Comparison of ENCODE assay signal across 9 cellular contexts in genomic region chr16:10180771-10181163, GRCh38. TPM values are rescaled to one million over a fixed set of nuclear protein-coding genes. Genes with fewer than 3 reads are reported as not detected.
DNase-seq lines count a peak whose midpoint lies in the region; ATAC-seq and TF ChIP-seq lines count a peak whose summit lies in the region.
"Had no signal": no experiment of that assay in that cellular context is flagged by ENCODE, and none has a peak within 500 bp of the region (broad histone marks: within the 10 kb centered on the region; RNA-seq: fewer than 3 reads in every experiment).

No MANE protein-coding gene starts in this region.

- H3K4me1 Mint-ChIP-seq in brain: peaks cover 20% of the 10 kb centered on the region

- H3K9me3 ChIP-seq in HUES6 (ENCODE audit: control insufficient read depth, insufficient read depth, low read depth, low read length): no peaks in the 10 kb centered on the region
- H3K9me3 ChIP-seq in liver (ENCODE audit: control insufficient read depth in 4 of 4, low read length in 3 of 4): no peaks in the 10 kb centered on the region
- no peaks in the 10 kb centered on the region for H3K9me3 ChIP-seq in thyroid gland

- H3K36me3 Mint-ChIP-seq in brain: no peaks in the 10 kb centered on the region

- peaks cover 62% of the 10 kb centered on the region for H3K27me3 Mint-ChIP-seq in brain

- H3K4me1 ChIP-seq in HUES6 (ENCODE audit: control insufficient read depth, insufficient read depth, low read length): peaks cover 6% of the 10 kb centered on the region; the same call in 1 of the 2 replicates
- peaks cover 14 to 29% (median 25%) of the 10 kb centered on the region in 4 donors for H3K4me1 ChIP-seq in liver (ENCODE audit: control insufficient read depth in 4 of 4, insufficient read depth in 4 of 4, low read length in 3 of 4)
- peaks cover 20 to 28% of the 10 kb centered on the region in 2 donors for H3K4me1 ChIP-seq in thyroid gland

- H3K27me3 ChIP-seq in HUES6 (ENCODE audit: control insufficient read depth, insufficient read depth, low read length) (peaks cover 89% of the 10 kb centered on the region), liver (ENCODE audit: control insufficient read depth in 4 of 4, insufficient read depth in 4 of 4, low read length in 3 of 4) (peaks cover 4 to 14% (median 7%) of the 10 kb centered on the region in 4 donors), thyroid gland (peaks cover 6% of the 10 kb centered on the region)

- H3K36me3 ChIP-seq in HUES6 (ENCODE audit: control insufficient read depth, insufficient read depth, low read length) (no peaks in the 10 kb centered on the region), liver (ENCODE audit: control insufficient read depth in 4 of 4, insufficient read depth in 3 of 4, low read depth in 1 of 4, low read length in 3 of 4) (no peaks in the 10 kb centered on the region), thyroid gland (no peaks in the 10 kb centered on the region)

- peak overlapping the region; percentile 84 to 89 (median 86) for H3K4me3 Mint-ChIP-seq in brain

- WGBS in liver: 6% methylated on average over 24 of the region's 24 CpGs
- WGBS in thyroid gland, 2 donors: 3 to 5% methylated on average over 11 to 15 of the region's 24 CpGs

- no peak overlapping the region for H3K27ac ChIP-seq in HUES6 (ENCODE audit: low read depth, low read length)
- no peak overlapping the region for H3K27ac ChIP-seq in liver (ENCODE audit: low read depth in 1 of 2, low read length in 2 of 2)
- no peak overlapping the region for H3K27ac ChIP-seq in thyroid gland

- peak overlapping the region; percentile 63 for H3K4me3 ChIP-seq in HUES6 (ENCODE audit: low read depth, low read length)
- no peak overlapping the region for H3K4me3 ChIP-seq in liver (ENCODE audit: low read depth in 1 of 3, low read length in 3 of 3)
- peak overlapping the region in 1 of 3 donors; percentile 26 for H3K4me3 ChIP-seq in thyroid gland (replicated peaks in 1 of 3)

- TF ChIP-seq RAD21 in liver (IDR thresholded peaks at IDR 0.05): peak in 1 of 2 donors; percentile 26

- intact Hi-C loops in thyroid gland (cut with DNase I): loop anchor here (10.0 kb wide), 3 partner anchors 536 to 1016 kb away; no protein-coding TSS in a partner anchor

- TF ChIP-seq CTCF in brain (conservative IDR thresholded peaks at IDR 0.05): peak in 1 of 2 experiments; percentile 57
- peak; percentile 4 for TF ChIP-seq CTCF in liver (IDR thresholded peaks at IDR 0.05; ENCODE audit: low read depth, low read length, missing input control)
- peak in 4 of 6 experiments; percentile 15 to 40 (median 30) for TF ChIP-seq CTCF in thyroid gland (IDR thresholded peaks at IDR 0.05)

- peak overlapping the region in 4 of 5 experiments; percentile 46 to 78 (median 72) for H3K27ac Mint-ChIP-seq in brain
- H3K27ac Mint-ChIP-seq: stimulated activated naive CD8-positive, alpha-beta T cell treated with anti-CD3 and anti-CD28 coated beads, Interleukin-15, Interleukin-2, amounts not matched to agents 100 ng/mL and 50 ng/mL, for 24 hours had no signal

- ATAC-seq in GM19395 (IDR thresholded peaks at IDR 0.05; ENCODE audit: unreplicated experiment): no peak

- H3K9ac ChIP-seq in HUES6 (ENCODE audit: low read length) (no peak overlapping the region), liver (ENCODE audit: low read depth in 1 of 2, low read length in 2 of 2) (no peak overlapping the region)

- H3K9me3 Mint-ChIP-seq in brain: peaks cover 0 to 7% (median 3%) of the 10 kb centered on the region in 5 experiments
- H3K9me3 Mint-ChIP-seq: stimulated activated naive CD8-positive, alpha-beta T cell treated with anti-CD3 and anti-CD28 coated beads, Interleukin-15, Interleukin-2, amounts not matched to agents 100 ng/mL and 50 ng/mL, for 24 hours had no signal

- no peak for TF ChIP-seq POLR2A in thyroid gland (IDR thresholded peaks at IDR 0.05)

- peak; percentile 29 for DNase-seq in AG08396 (ENCODE audit: low spot score)
- DNase-seq in thyroid gland: peak; percentile 44 to 49
- DNase-seq in NCI-H510A (lab: John Stamatoyannopoulos, UW): no peak
- no peak for DNase-seq in mucosa of gallbladder (ENCODE audit: low spot score)

TF ChIP-seq in liver, 16 proteins besides CTCF, POLR2A, EP300 and RAD21:
- TF ChIP-seq EGR1 (IDR thresholded peaks at IDR 0.05; ENCODE audit: low read depth in 2 of 2) (no peak), ATF3 (IDR thresholded peaks at IDR 0.05) (no peak), RXRA (IDR thresholded peaks at IDR 0.05) (no peak), JUND (IDR thresholded peaks at IDR 0.05) (no peak), MAX (IDR thresholded peaks at IDR 0.05) (no peak), YY1 (IDR thresholded peaks at IDR 0.05) (no peak), HNF4G (IDR thresholded peaks at IDR 0.05) (no peak), FOXA1 (IDR thresholded peaks at IDR 0.05) (no peak), GABPA (IDR thresholded peaks at IDR 0.05 in 1 of 2, conservative IDR thresholded peaks at IDR 0.05 in 1 of 2) (no peak), ZBTB33 (IDR thresholded peaks at IDR 0.05) (no peak), HNF4A (conservative IDR thresholded peaks at IDR 0.05) (no peak), SP1 (IDR thresholded peaks at IDR 0.05) (no peak), FOXA2 (IDR thresholded peaks at IDR 0.05) (no peak), REST (IDR thresholded peaks at IDR 0.05) (no peak), NR2F2 (IDR thresholded peaks at IDR 0.05) (no peak), TAF1 (conservative IDR thresholded peaks at IDR 0.05) (no peak)

RNA-seq across cellular contexts. Expression of gene GRIN2A, which starts 1.5 kb away (rescaled TPM):
- polyA plus RNA-seq in brain (ENCODE audit: insufficient read depth, low read depth, low replicate concordance): 1.4 TPM
- under 1 TPM; under 0.01 to 0.08 TPM for total RNA-seq in liver
- polyA plus RNA-seq in liver: under 1 TPM in 1 of 2 donors, not detected in 1; 0.07 TPM
- total RNA-seq in thyroid gland: 1 to 10 TPM in 1 of 4 donors, under 1 TPM in 3; 0.11 to 1.3 (median 0.53) TPM
- 62.8 TPM for total RNA-seq in mucosa of gallbladder

Comparison
In these comparisons a context has a peak if more than half of its experiments do, and no peak if none do; other contexts are left out.
1. DNase-seq: peak in AG08396 (single experiment) and thyroid gland (2 of 2); none in NCI-H510A (single experiment) and mucosa of gallbladder (single experiment).
2. RNA of gene GRIN2A, which starts 1.5 kb away (total RNA-seq): 62.8 TPM in mucosa of gallbladder (single experiment); 0.11 to 1.3 TPM in thyroid gland and under 0.01 to 0.08 TPM in liver; every median in the first group is over 10 times any median in the second.